In genomic region chr22:20238567-20239062, GRCh38 we compare ENCODE assay signal across 8 cellular contexts.
A peak's percentile ranks its signal among the peaks of the same experiment; 100 is the strongest.
DNase-seq lines count a peak whose midpoint lies in the region; ATAC-seq and TF ChIP-seq lines count a peak whose summit lies in the region.

No MANE protein-coding gene starts in this region.

- H3K36me3 Mint-ChIP-seq in effector memory CD8-positive, alpha-beta T cell (ENCODE audit: insufficient read depth) = peaks cover 13% of the 10 kb centered on the region
- H3K36me3 Mint-ChIP-seq in nephron progenitor cell (ENCODE audit: low read depth) = no peaks in the 10 kb centered on the region

- H3K27me3 Mint-ChIP-seq in effector memory CD8-positive, alpha-beta T cell = no peaks in the 10 kb centered on the region
- H3K27me3 Mint-ChIP-seq in nephron progenitor cell (ENCODE audit: low read depth, poor library complexity) = peaks cover 12% of the 10 kb centered on the region

- in situ Hi-C loops in GM13976 (cut with MboI; ENCODE audit: low sequenced_read_pairs, unreplicated experiment) = no loop called here

- H3K27ac Mint-ChIP-seq in effector memory CD8-positive, alpha-beta T cell = peak overlapping the region in 1 of 2 donors; percentile 76
- H3K27ac Mint-ChIP-seq in nephron progenitor cell = no peak overlapping the region

- peaks cover 9 to 26% of the 10 kb centered on the region in 2 donors for H3K4me1 Mint-ChIP-seq in effector memory CD8-positive, alpha-beta T cell (ENCODE audit: low read depth in 2 of 2)
- peaks cover 69% of the 10 kb centered on the region for H3K4me1 Mint-ChIP-seq in nephron progenitor cell

- peak; percentile 73 for TF ChIP-seq CTCF in GM13976 (IDR thresholded peaks at IDR 0.05; ENCODE audit: borderline replicate concordance, control extremely low read depth, extremely low read depth, insufficient read depth, missing control alignments)
- TF ChIP-seq CTCF in nephron progenitor cell (IDR thresholded peaks at IDR 0.05) = peak; percentile 52

- ATAC-seq in effector memory CD8-positive, alpha-beta T cell (replicated peaks) = peak; percentile 58
- no peak for ATAC-seq in GM18909 (IDR thresholded peaks at IDR 0.05; ENCODE audit: poor library complexity, unreplicated experiment)

- H3K4me3 Mint-ChIP-seq in effector memory CD8-positive, alpha-beta T cell = peak overlapping the region; percentile 65 to 74
- H3K4me3 Mint-ChIP-seq in nephron progenitor cell = no peak overlapping the region

- peak; percentile 61 for DNase-seq in AG08396 (ENCODE audit: low spot score)
- peak; percentile 93 for DNase-seq in GM13976 (ENCODE audit: low spot score)
- DNase-seq in NCI-H1092 (lab: John Stamatoyannopoulos, UW) = peak; percentile 68
- peak; percentile 34 to 38 for DNase-seq in activated CD4-positive, alpha-beta T cell treated with anti-CD3 and anti-CD28 coated beads for 4 hours
- peak; percentile 40 to 47 (median 45) for DNase-seq in effector memory CD8-positive, alpha-beta T cell
- peak; percentile 64 for DNase-seq in nephron progenitor cell
- DNase-seq in kidney glomerular epithelial cell (lab: John Stamatoyannopoulos, UW) = no peak

- no peaks in the 10 kb centered on the region for H3K9me3 Mint-ChIP-seq in effector memory CD8-positive, alpha-beta T cell
- H3K9me3 Mint-ChIP-seq in nephron progenitor cell = no peaks in the 10 kb centered on the region
